Comparison of ENCODE assay signal across 10 cellular contexts in genomic region chr17:31320791-31321190, GRCh38. TPM values are rescaled to one million over a fixed set of nuclear protein-coding genes. Genes with fewer than 3 reads are reported as not detected.
DNase-seq lines count a peak whose midpoint lies in the region; ATAC-seq and TF ChIP-seq lines count a peak whose summit lies in the region.
"Had no signal": no experiment of that assay in that cellular context is flagged by ENCODE, and none has a peak within 500 bp of the region (broad histone marks: within the 10 kb centered on the region; RNA-seq: fewer than 3 reads in every experiment).

No MANE protein-coding gene starts in this region.

- no peak for TF ChIP-seq CTCF in fibroblast of pulmonary artery (IDR thresholded peaks at IDR 0.05; ENCODE audit: low read length, missing control alignments)
- TF ChIP-seq CTCF in suprapubic skin (IDR thresholded peaks at IDR 0.05), result no peak

- H3K27ac Mint-ChIP-seq in activated T-cell treated with anti-CD3 and anti-CD28 coated beads, Interleukin-2, amount 50 U/mL, for 24 hours, result peak overlapping the region; percentile 92
- peak overlapping the region; percentile 92 for H3K27ac Mint-ChIP-seq in T-helper 1 cell treated with Interleukin-12 subunit alpha and Interleukin-12 subunit beta and Interleukin-4 antibody, amounts not matched to agents 30 μg/mL and 1 μg/mL, for 36 hours

- TF ChIP-seq POLR2A in suprapubic skin (IDR thresholded peaks at IDR 0.05), result no peak

- H3K9me3 Mint-ChIP-seq in activated T-cell treated with anti-CD3 and anti-CD28 coated beads, Interleukin-2, amount 50 U/mL, for 24 hours, result no peaks in the 10 kb centered on the region
- H3K9me3 Mint-ChIP-seq in T-helper 1 cell treated with Interleukin-12 subunit alpha and Interleukin-12 subunit beta and Interleukin-4 antibody, amounts not matched to agents 30 μg/mL and 1 μg/mL, for 36 hours, result no peaks in the 10 kb centered on the region

- H3K4me1 ChIP-seq in suprapubic skin, result peaks cover 12% of the 10 kb centered on the region

- H3K4me1 Mint-ChIP-seq in activated T-cell treated with anti-CD3 and anti-CD28 coated beads, Interleukin-2, amount 50 U/mL, for 24 hours (ENCODE audit: low read depth), result peaks cover 51% of the 10 kb centered on the region
- peaks cover 34% of the 10 kb centered on the region for H3K4me1 Mint-ChIP-seq in T-helper 1 cell treated with Interleukin-12 subunit alpha and Interleukin-12 subunit beta and Interleukin-4 antibody, amounts not matched to agents 30 μg/mL and 1 μg/mL, for 36 hours (ENCODE audit: low read depth)

- H3K36me3 ChIP-seq in suprapubic skin, result peaks cover 2% of the 10 kb centered on the region

- H3K27me3 Mint-ChIP-seq in activated T-cell treated with anti-CD3 and anti-CD28 coated beads, Interleukin-2, amount 50 U/mL, for 24 hours, result no peaks in the 10 kb centered on the region
- H3K27me3 Mint-ChIP-seq in T-helper 1 cell treated with Interleukin-12 subunit alpha and Interleukin-12 subunit beta and Interleukin-4 antibody, amounts not matched to agents 30 μg/mL and 1 μg/mL, for 36 hours (ENCODE audit: low read depth), result no peaks in the 10 kb centered on the region

- H3K27ac ChIP-seq in suprapubic skin, result peak overlapping the region; percentile 65

- no peak for TF ChIP-seq EP300 in suprapubic skin (IDR thresholded peaks at IDR 0.05)

- ATAC-seq in GM18520 (IDR thresholded peaks at IDR 0.05; ENCODE audit: unreplicated experiment), result no peak

- no peaks in the 10 kb centered on the region for H3K9me3 ChIP-seq in suprapubic skin

- DNase-seq in activated T-cell treated with anti-CD3 and anti-CD28 coated beads, Interleukin-2, amount 50 U/mL, for 24 hours, result no peak
- DNase-seq in activated T-cell treated with anti-CD3 and anti-CD28 coated beads, Interleukin-2, amount 50 U/mL, for 1 hour, result no peak
- peak; percentile 33 for DNase-seq in fibroblast of pulmonary artery (ENCODE audit: low read depth)
- no peak for DNase-seq in suprapubic skin (ENCODE audit: low spot score in 2 of 2)
- no peak for DNase-seq in HK-2 (ENCODE audit: unreplicated experiment)
- DNase-seq in stimulated activated naive CD4-positive, alpha-beta T cell (lab: John Stamatoyannopoulos, UW), result no peak
- DNase-seq: H7, NCI-H2029 treated with DMSO at 0.1 percent for 48 hours had no signal

- peak overlapping the region; percentile 69 for H3K4me3 Mint-ChIP-seq in activated T-cell treated with anti-CD3 and anti-CD28 coated beads, Interleukin-2, amount 50 U/mL, for 24 hours
- peak overlapping the region; percentile 82 for H3K4me3 Mint-ChIP-seq in T-helper 1 cell treated with Interleukin-12 subunit alpha and Interleukin-12 subunit beta and Interleukin-4 antibody, amounts not matched to agents 30 μg/mL and 1 μg/mL, for 36 hours

- no peaks in the 10 kb centered on the region for H3K27me3 ChIP-seq in suprapubic skin

- H3K36me3 Mint-ChIP-seq in activated T-cell treated with anti-CD3 and anti-CD28 coated beads, Interleukin-2, amount 50 U/mL, for 24 hours (ENCODE audit: low read depth), result peaks cover 33% of the 10 kb centered on the region
- peaks cover 26% of the 10 kb centered on the region for H3K36me3 Mint-ChIP-seq in T-helper 1 cell treated with Interleukin-12 subunit alpha and Interleukin-12 subunit beta and Interleukin-4 antibody, amounts not matched to agents 30 μg/mL and 1 μg/mL, for 36 hours (ENCODE audit: low read depth)

- 61% methylated on average over 1 of the region's 1 CpG for WGBS in suprapubic skin

- H3K4me3 ChIP-seq in fibroblast of pulmonary artery (replicated peaks; ENCODE audit: low read depth, low read length) (peak overlapping the region; percentile 25), suprapubic skin (peak overlapping the region; percentile 33)

RNA-seq across cellular contexts. Expression of gene EVI2A, which starts 0.6 kb away (rescaled TPM):
- total RNA-seq in suprapubic skin, result 1 to 10 TPM; 1.2 to 3.3 (median 1.9) TPM
- total RNA-seq: H7 had no signal

RNA-seq across cellular contexts. Expression of gene EVI2B, which starts 6.9 kb away (rescaled TPM):
- total RNA-seq in suprapubic skin, result 1 to 10 TPM; 2.2 to 5.6 (median 3.7) TPM
- total RNA-seq: H7 had no signal

RNA-seq across cellular contexts. Expression of gene OMG, which starts 23.8 kb away (rescaled TPM):
- total RNA-seq in suprapubic skin, result not detected
- total RNA-seq: H7 had no signal
